9 cellular contexts compared by ENCODE assay signal in genomic region chr11:96055706-96056387, GRCh38.
DNase-seq lines count a peak whose midpoint lies in the region; ATAC-seq and TF ChIP-seq lines count a peak whose summit lies in the region.
"Had no signal": no experiment of that assay in that cellular context is flagged by ENCODE, and none has a peak within 500 bp of the region (broad histone marks: within the 10 kb centered on the region; RNA-seq: fewer than 3 reads in every experiment).

No MANE protein-coding gene starts in this region.

- DNase-seq in GM23338 (ENCODE audit: low spot score) (no peak), SJSA1 (ENCODE audit: low read depth in 1 of 2, low spot score in 2 of 2) (peak; percentile 50 to 51), fibroblast of lung (ENCODE audit: low read depth in 2 of 2) (peak; percentile 51 to 97), smooth muscle cell (lab: John Stamatoyannopoulos, UW; ENCODE audit: unreplicated experiment) (no peak), suprapubic skin (ENCODE audit: low spot score in 2 of 2) (no peak), DMS153 treated with DMSO at 0.1 percent for 48 hours (lab: John Stamatoyannopoulos, UW; ENCODE audit: unreplicated experiment) (no peak), left colon (no peak), AML-193 (lab: John Stamatoyannopoulos, UW) (no peak)

- TF ChIP-seq POLR2A in suprapubic skin (IDR thresholded peaks at IDR 0.05) = no peak

- H3K27ac ChIP-seq in GM23338 (ENCODE audit: low read depth) = peak overlapping the region; percentile 48
- peak overlapping the region; percentile 49 for H3K27ac ChIP-seq in SJSA1
- peak overlapping the region; percentile 22 for H3K27ac ChIP-seq in fibroblast of lung (ENCODE audit: insufficient read depth, low read length)
- peak overlapping the region; percentile 81 for H3K27ac ChIP-seq in smooth muscle cell (ENCODE audit: low read depth)
- no peak overlapping the region for H3K27ac ChIP-seq in suprapubic skin
- H3K27ac ChIP-seq: epithelial cell of prostate had no signal

- H4K20me1 ChIP-seq in GM23338 (replicated peaks; ENCODE audit: insufficient read depth) (no peaks in the 10 kb centered on the region), fibroblast of lung (ENCODE audit: control insufficient read depth, extremely low read depth, insufficient read depth, low read length) (no peaks in the 10 kb centered on the region), smooth muscle cell (ENCODE audit: low read depth) (no peaks in the 10 kb centered on the region)

- no peak overlapping the region for H3K4me3 ChIP-seq in GM23338
- H3K4me3 ChIP-seq in SJSA1 = no peak overlapping the region
- no peak overlapping the region for H3K4me3 ChIP-seq in fibroblast of lung (replicated peaks in 1 of 4; ENCODE audit: control extremely low read depth in 1 of 4, insufficient read depth in 1 of 4, low read depth in 3 of 4, low read length in 4 of 4)
- no peak overlapping the region for H3K4me3 ChIP-seq in smooth muscle cell
- no peak overlapping the region for H3K4me3 ChIP-seq in suprapubic skin

- H3K4me1 ChIP-seq in GM23338 (ENCODE audit: insufficient read depth) (peaks cover 24% of the 10 kb centered on the region), SJSA1 (replicated peaks) (peaks cover 54% of the 10 kb centered on the region), fibroblast of lung (ENCODE audit: control insufficient read depth, extremely low read depth, insufficient read depth, low read length) (peaks cover 13% of the 10 kb centered on the region), smooth muscle cell (ENCODE audit: low read depth) (peaks cover 35% of the 10 kb centered on the region), suprapubic skin (peaks cover 37% of the 10 kb centered on the region)

- H3K4me1 Mint-ChIP-seq in GM23338 = peaks cover 32% of the 10 kb centered on the region

- H3F3A ChIP-seq in GM23338 (replicated peaks; ENCODE audit: low read depth) (no peaks in the 10 kb centered on the region), smooth muscle cell (ENCODE audit: low read depth) (peaks cover 15% of the 10 kb centered on the region)

- ATAC-seq in GM23338 (peak; percentile 73), left colon (no peak)

- TF ChIP-seq EP300 in suprapubic skin (IDR thresholded peaks at IDR 0.05) = no peak

- H3K36me3 ChIP-seq in GM23338 (ENCODE audit: insufficient read depth) = no peaks in the 10 kb centered on the region
- H3K36me3 ChIP-seq in SJSA1 = 0 out of 2 replicates have a peak, but pooled peaks cover 3% of the 10 kb centered on the region
- H3K36me3 ChIP-seq in fibroblast of lung (ENCODE audit: control insufficient read depth, insufficient read depth, low read length) = no peaks in the 10 kb centered on the region
- no peaks in the 10 kb centered on the region for H3K36me3 ChIP-seq in smooth muscle cell (ENCODE audit: low read depth)
- no peaks in the 10 kb centered on the region for H3K36me3 ChIP-seq in suprapubic skin

- H3K79me2 ChIP-seq in GM23338 (replicated peaks; ENCODE audit: insufficient read depth) = no peaks in the 10 kb centered on the region
- no peaks in the 10 kb centered on the region for H3K79me2 ChIP-seq in fibroblast of lung (ENCODE audit: control insufficient read depth, insufficient read depth, low read length)
- H3K79me2 ChIP-seq in smooth muscle cell (ENCODE audit: low read depth) = peaks cover 71% of the 10 kb centered on the region

- peak overlapping the region; percentile 83 for H3K27ac Mint-ChIP-seq in GM23338

- H3K27me3 ChIP-seq in GM23338 (ENCODE audit: insufficient read depth) (no peaks in the 10 kb centered on the region), SJSA1 (replicated peaks) (no peaks in the 10 kb centered on the region), fibroblast of lung (ENCODE audit: control insufficient read depth, insufficient read depth, low read length) (no peaks in the 10 kb centered on the region), smooth muscle cell (ENCODE audit: low read depth) (no peaks in the 10 kb centered on the region), suprapubic skin (no peaks in the 10 kb centered on the region)

- no peak overlapping the region for H3K4me3 Mint-ChIP-seq in GM23338

- H2AFZ ChIP-seq in GM23338 = peak overlapping the region; percentile 0
- no peak overlapping the region for H2AFZ ChIP-seq in fibroblast of lung (ENCODE audit: low read length)
- no peak overlapping the region for H2AFZ ChIP-seq in smooth muscle cell (ENCODE audit: low read depth)

- H3K9me2 ChIP-seq in GM23338 (ENCODE audit: insufficient read depth) = peaks cover 12% of the 10 kb centered on the region

- intact Hi-C loops in left colon (cut with DNase I, micrococcal nuclease) = loop anchor here in 1 of 2 donors (2.0 kb wide), 1 partner anchor 285 kb away; no protein-coding TSS in a partner anchor

- H3K27me3 Mint-ChIP-seq in GM23338 (ENCODE audit: insufficient read depth, low read depth, poor library complexity) = no peaks in the 10 kb centered on the region

- H3K9me3 ChIP-seq in SJSA1 (replicated peaks) = no peaks in the 10 kb centered on the region
- no peaks in the 10 kb centered on the region for H3K9me3 ChIP-seq in fibroblast of lung (ENCODE audit: control insufficient read depth, insufficient read depth, low read depth, low read length)
- no peaks in the 10 kb centered on the region for H3K9me3 ChIP-seq in smooth muscle cell (replicated peaks; ENCODE audit: low read depth)
- no peaks in the 10 kb centered on the region for H3K9me3 ChIP-seq in suprapubic skin

- no peaks in the 10 kb centered on the region; the same call in 2 of the 3 replicates for H3K9me3 Mint-ChIP-seq in GM23338

- WGBS in smooth muscle cell (ENCODE audit: low lambda C conversion rate) = 74% methylated on average over 3 of the region's 3 CpGs
- WGBS in suprapubic skin = 80% methylated on average over 3 of the region's 3 CpGs

- H3K9ac ChIP-seq in fibroblast of lung (ENCODE audit: insufficient read depth, low read length) = no peak overlapping the region
- peak overlapping the region; percentile 32 for H3K9ac ChIP-seq in smooth muscle cell (ENCODE audit: low read depth)

- no peak for TF ChIP-seq CTCF in GM23338 (conservative IDR thresholded peaks at IDR 0.05; ENCODE audit: low read depth in 2 of 2)
- no peak for TF ChIP-seq CTCF in fibroblast of lung (conservative IDR thresholded peaks at IDR 0.05 in 1 of 2, IDR thresholded peaks at IDR 0.05 in 1 of 2; ENCODE audit: low read depth in 1 of 2, low read length in 2 of 2)
- TF ChIP-seq CTCF in smooth muscle cell (IDR thresholded peaks at IDR 0.05; ENCODE audit: borderline replicate concordance, insufficient read depth, poor library complexity, severe bottlenecking) = no peak
- no peak for TF ChIP-seq CTCF in suprapubic skin (IDR thresholded peaks at IDR 0.05)

- H3K4me2 ChIP-seq in GM23338 = peak overlapping the region; percentile 56
- no peak overlapping the region for H3K4me2 ChIP-seq in fibroblast of lung (ENCODE audit: extremely low read depth, insufficient read depth, low read length)
- H3K4me2 ChIP-seq in smooth muscle cell = peak overlapping the region; percentile 75

- H3K36me3 Mint-ChIP-seq in GM23338 (ENCODE audit: low read depth) = no peaks in the 10 kb centered on the region

TF ChIP-seq in GM23338, 12 proteins besides CTCF, POLR2A, EP300 and RAD21 (continues in another document):
- TF ChIP-seq NANOG (IDR thresholded peaks at IDR 0.05; ENCODE audit: borderline replicate concordance) (no peak), EZH2phosphoT487 (IDR thresholded peaks at IDR 0.05; ENCODE audit: unreplicated experiment) (no peak), STAT1 (IDR thresholded peaks at IDR 0.05; ENCODE audit: unreplicated experiment) (no peak)

Comparison
In these comparisons a context has a peak if more than half of its experiments do, and no peak if none do; other contexts are left out.
1. DNase-seq: peak in SJSA1 (2 of 2) and fibroblast of lung (2 of 2); none in GM23338 (single experiment), smooth muscle cell (single experiment), suprapubic skin (0 of 2), DMS153 treated with DMSO at 0.1 percent for 48 hours (single experiment), left colon (0 of 2) and AML-193 (0 of 2).